Comparison of ENCODE assay signal across 1 cellular context in genomic region chr2:38586926-38587325, GRCh38.
TF ChIP-seq lines count a peak whose summit lies in the region.

No MANE protein-coding gene starts in this region.

TF ChIP-seq in HepG2, 621 proteins besides CTCF, POLR2A, EP300 and RAD21 (continued from another document):
- TF ChIP-seq BRF2 (CRISPR knock-in tag; IDR thresholded peaks at IDR 0.05), result no peak
- TF ChIP-seq ATF7 (IDR thresholded peaks at IDR 0.05), result peak; percentile 29; the same call in 1 of the 2 replicates
- no peak for TF ChIP-seq ATF7 (CRISPR knock-in tag; IDR thresholded peaks at IDR 0.05)
- no peak for TF ChIP-seq ZNF468 (CRISPR knock-in tag; IDR thresholded peaks at IDR 0.05)
- TF ChIP-seq NFKB2 (CRISPR knock-in tag; IDR thresholded peaks at IDR 0.05; ENCODE audit: borderline replicate concordance), result no peak
- TF ChIP-seq ZNF383 (CRISPR knock-in tag; IDR thresholded peaks at IDR 0.05; ENCODE audit: borderline replicate concordance), result no peak
